Comparison of ENCODE assay signal across 9 cellular contexts in the genomic region with DNA sequence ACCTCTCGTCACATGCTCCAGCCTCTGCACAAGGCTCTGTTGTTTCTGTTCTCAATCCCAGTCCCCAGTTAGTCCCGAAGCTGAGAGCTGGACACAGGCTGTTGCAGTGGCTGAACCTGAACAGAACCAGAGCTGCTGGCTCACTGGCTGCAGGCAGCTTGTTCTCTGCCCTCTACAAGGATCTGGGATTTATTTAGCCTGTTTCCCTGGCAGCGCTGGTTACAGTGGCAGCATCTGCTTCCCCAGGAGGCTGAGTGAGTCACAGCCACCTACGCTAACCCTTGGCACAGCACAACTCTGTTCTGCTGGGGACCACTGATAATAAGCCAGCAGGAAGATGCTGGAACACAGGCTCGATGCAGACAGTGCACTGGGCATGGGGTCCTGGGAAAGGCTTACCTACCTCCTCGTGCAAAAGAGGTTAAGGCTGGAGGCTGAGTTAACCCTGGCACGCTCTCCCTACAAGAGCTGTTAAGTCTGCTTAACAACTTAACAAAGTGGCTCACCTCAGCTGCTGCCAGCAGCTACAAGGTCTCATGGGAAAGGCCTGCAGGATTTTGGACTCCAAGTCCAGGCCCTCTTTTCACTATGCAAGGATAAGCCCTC.
DNase-seq lines count a peak whose midpoint lies in the region; ATAC-seq and TF ChIP-seq lines count a peak whose summit lies in the region.
"Had no signal": no experiment of that assay in that cellular context is flagged by ENCODE, and none has a peak within 500 bp of the region (broad histone marks: within the 10 kb centered on the region; RNA-seq: fewer than 3 reads in every experiment).

No MANE protein-coding gene starts in this region.

- intact Hi-C loops in stomach (cut with DNase I; ENCODE audit: low total_unique reads): no loop called here

- no peaks in the 10 kb centered on the region for H3K4me1 ChIP-seq in HEK293 (ENCODE audit: control insufficient read depth, insufficient read depth, low read length)
- no peaks in the 10 kb centered on the region for H3K4me1 ChIP-seq in stomach
- H3K4me1 ChIP-seq: prostate gland, upper lobe of left lung had no signal

- no peaks in the 10 kb centered on the region for H3K36me3 Mint-ChIP-seq in activated T-helper 17 cell treated with anti-CD3 and anti-CD28 coated beads, Interleukin-2, amount 50 U/mL, for 72 hours (ENCODE audit: low read depth)
- H3K36me3 Mint-ChIP-seq in immature natural killer cell: no peaks in the 10 kb centered on the region

- peak; percentile 62 for DNase-seq in glomerular visceral epithelial cell (ENCODE audit: extremely low spot score)
- peak; percentile 26 for DNase-seq in stomach
- DNase-seq in SHP77 treated with DMSO at 0.1 percent for 48 hours (lab: John Stamatoyannopoulos, UW): no peak
- no peak for DNase-seq in activated CD4-positive, alpha-beta T cell treated with anti-CD3 and anti-CD28 coated beads for 1 hour
- no peak for DNase-seq in immature natural killer cell
- DNase-seq: upper lobe of left lung had no signal

- TF ChIP-seq POLR2A in stomach (IDR thresholded peaks at IDR 0.05): no peak

- no peak for TF ChIP-seq EP300 in stomach (IDR thresholded peaks at IDR 0.05)

- no peaks in the 10 kb centered on the region for H3K4me1 Mint-ChIP-seq in activated T-helper 17 cell treated with anti-CD3 and anti-CD28 coated beads, Interleukin-2, amount 50 U/mL, for 72 hours
- H3K4me1 Mint-ChIP-seq in immature natural killer cell: no peaks in the 10 kb centered on the region

- CTCF ChIA-PET in HEK293 (lab: Yijun Ruan, JAX): interaction anchor here (0.5 kb wide), 1 partner anchor 10 kb away, joined by 3 read pairs; no protein-coding TSS in a partner anchor

- ATAC-seq in activated T-helper 17 cell treated with anti-CD3 and anti-CD28 coated beads, Interleukin-2, amount 50 U/mL, for 72 hours (replicated peaks): peak; percentile 46

- POLR2A ChIA-PET in HEK293 (lab: Yijun Ruan, JAX): no interaction called here

- H3K27ac Mint-ChIP-seq in activated T-helper 17 cell treated with anti-CD3 and anti-CD28 coated beads, Interleukin-2, amount 50 U/mL, for 72 hours: no peak overlapping the region
- no peak overlapping the region for H3K27ac Mint-ChIP-seq in immature natural killer cell

- H3K4me3 Mint-ChIP-seq in activated T-helper 17 cell treated with anti-CD3 and anti-CD28 coated beads, Interleukin-2, amount 50 U/mL, for 72 hours: no peak overlapping the region
- no peak overlapping the region for H3K4me3 Mint-ChIP-seq in immature natural killer cell

- no peaks in the 10 kb centered on the region for H3K36me3 ChIP-seq in HEK293 (ENCODE audit: control insufficient read depth in 2 of 2, insufficient read depth in 1 of 2, low read length in 2 of 2)
- no peaks in the 10 kb centered on the region for H3K36me3 ChIP-seq in stomach
- H3K36me3 ChIP-seq: prostate gland, upper lobe of left lung had no signal

- no peak overlapping the region for H3K27ac ChIP-seq in HEK293 (ENCODE audit: extremely low read depth, low read depth, low read length)
- H3K27ac ChIP-seq in stomach: no peak overlapping the region
- H3K27ac ChIP-seq: prostate gland, upper lobe of left lung had no signal

- WGBS in stomach, 5 donors: 44 to 62% (median 52%) methylated on average over 5 to 7 of the region's 7 CpGs

- H3K4me3 ChIP-seq in HEK293 (ENCODE audit: low read depth, low read length) (no peak overlapping the region), stomach (no peak overlapping the region)
- H3K4me3 ChIP-seq: prostate gland, upper lobe of left lung had no signal

- H3K27me3 ChIP-seq in stomach: no peaks in the 10 kb centered on the region
- H3K27me3 ChIP-seq: upper lobe of left lung had no signal

- H3K9me3 ChIP-seq in HEK293 (ENCODE audit: control insufficient read depth, insufficient read depth, low read depth, low read length): no peaks in the 10 kb centered on the region
- no peaks in the 10 kb centered on the region for H3K9me3 ChIP-seq in stomach
- H3K9me3 ChIP-seq: prostate gland, upper lobe of left lung had no signal

- no peak for TF ChIP-seq CTCF in HEK293 (tag by site-specific recombination; IDR thresholded peaks at IDR 0.05)
- no peak for TF ChIP-seq CTCF in stomach (IDR thresholded peaks at IDR 0.05)

- H3K27me3 Mint-ChIP-seq in activated T-helper 17 cell treated with anti-CD3 and anti-CD28 coated beads, Interleukin-2, amount 50 U/mL, for 72 hours: peaks cover 5% of the 10 kb centered on the region
- H3K27me3 Mint-ChIP-seq in immature natural killer cell (ENCODE audit: low read depth in 3 of 3): peaks cover 0 to 2% (median 0%) of the 10 kb centered on the region in 3 donors

- peaks cover 7% of the 10 kb centered on the region for H3K9me3 Mint-ChIP-seq in activated T-helper 17 cell treated with anti-CD3 and anti-CD28 coated beads, Interleukin-2, amount 50 U/mL, for 72 hours
- peaks cover 0 to 1% (median 0%) of the 10 kb centered on the region in 6 donors for H3K9me3 Mint-ChIP-seq in immature natural killer cell

TF ChIP-seq in HEK293, 187 proteins besides CTCF, POLR2A, EP300 and RAD21:
- TF ChIP-seq ZFHX2 (tag by site-specific recombination; conservative IDR thresholded peaks at IDR 0.05) (0 out of 2 replicates have a peak, but pooled peaks have one; percentile 8), ZNF248 (tag by site-specific recombination; IDR thresholded peaks at IDR 0.05) (no peak)

Comparison
In these comparisons a context has a peak if more than half of its experiments do, and no peak if none do; other contexts are left out.
1. DNase-seq: peak in glomerular visceral epithelial cell (single experiment) and stomach (single experiment); none in SHP77 treated with DMSO at 0.1 percent for 48 hours (single experiment), activated CD4-positive, alpha-beta T cell treated with anti-CD3 and anti-CD28 coated beads for 1 hour (single experiment) and immature natural killer cell (0 of 3).